Comparison of ENCODE assay signal across 8 cellular contexts in genomic region chr2:105775809-105776559, GRCh38. TPM values are rescaled to one million over a fixed set of nuclear protein-coding genes. Genes with fewer than 3 reads are reported as not detected.
DNase-seq lines count a peak whose midpoint lies in the region; ATAC-seq and TF ChIP-seq lines count a peak whose summit lies in the region.

No MANE protein-coding gene starts in this region.

- H3K4me3 Mint-ChIP-seq in activated naive CD8-positive, alpha-beta T cell treated with anti-CD3 and anti-CD28 coated beads for 36 hours, result peak overlapping the region; percentile 71
- H3K4me3 Mint-ChIP-seq in endodermal cell, result no peak overlapping the region

- H3K36me3 ChIP-seq in heart right ventricle (peaks cover 0 to 7% (median 0%) of the 10 kb centered on the region in 9 donors), endodermal cell (ENCODE audit: control insufficient read depth, insufficient read depth, low read length) (peaks cover 17% of the 10 kb centered on the region), thyroid gland (no peaks in the 10 kb centered on the region)

- intact Hi-C loops in heart right ventricle (cut with DNase I) (loop anchor here in 1 of 10 donors (10.0 kb wide), 1 partner anchor 259 kb away; no protein-coding TSS in a partner anchor), Right ventricle myocardium superior (cut with DNase I) (no loop called here), thyroid gland (cut with DNase I) (no loop called here)

- H3K27me3 ChIP-seq in heart right ventricle, result no peaks in the 10 kb centered on the region
- no peaks in the 10 kb centered on the region for H3K27me3 ChIP-seq in endodermal cell (ENCODE audit: control insufficient read depth, insufficient read depth, low read length, poor library complexity, severe bottlenecking)
- H3K27me3 ChIP-seq in thyroid gland, result no peaks in the 10 kb centered on the region

- H3K9me3 ChIP-seq in heart right ventricle (no peaks in the 10 kb centered on the region), endodermal cell (ENCODE audit: control insufficient read depth, low read length) (no peaks in the 10 kb centered on the region), thyroid gland (no peaks in the 10 kb centered on the region)

- H3K9ac ChIP-seq in endodermal cell (ENCODE audit: extremely low read depth, low read length, poor library complexity, severe bottlenecking), result no peak overlapping the region

- no peaks in the 10 kb centered on the region for H3K9me3 Mint-ChIP-seq in activated naive CD8-positive, alpha-beta T cell treated with anti-CD3 and anti-CD28 coated beads for 36 hours
- no peaks in the 10 kb centered on the region for H3K9me3 Mint-ChIP-seq in endodermal cell

- H3K36me3 Mint-ChIP-seq in activated naive CD8-positive, alpha-beta T cell treated with anti-CD3 and anti-CD28 coated beads for 36 hours, result peaks cover 36% of the 10 kb centered on the region
- H3K36me3 Mint-ChIP-seq in endodermal cell (ENCODE audit: low read depth), result peaks cover 10% of the 10 kb centered on the region

- no peak for DNase-seq in heart right ventricle
- DNase-seq in Right ventricle myocardium superior, result no peak
- DNase-seq in activated naive CD8-positive, alpha-beta T cell treated with anti-CD3 and anti-CD28 coated beads for 36 hours, result peak; percentile 43
- no peak for DNase-seq in endodermal cell
- DNase-seq in NCI-H2029 (lab: John Stamatoyannopoulos, UW), result no peak
- DNase-seq in thyroid gland, result no peak
- no peak for DNase-seq in NCI-H226

- ATAC-seq in heart right ventricle (peak in 3 of 8 donors; percentile 28 to 42 (median 41)), Right ventricle myocardium superior (ENCODE audit: poor library complexity) (no peak), HG03196 (IDR thresholded peaks at IDR 0.05; ENCODE audit: unreplicated experiment) (peak; percentile 44)

- TF ChIP-seq POLR2A in thyroid gland (IDR thresholded peaks at IDR 0.05), result no peak

- H3K4me1 Mint-ChIP-seq in activated naive CD8-positive, alpha-beta T cell treated with anti-CD3 and anti-CD28 coated beads for 36 hours, result peaks cover 92% of the 10 kb centered on the region
- peaks cover 40% of the 10 kb centered on the region for H3K4me1 Mint-ChIP-seq in endodermal cell

- H3K4me3 ChIP-seq in heart right ventricle, result peak overlapping the region in 1 of 10 donors; percentile 8
- no peak overlapping the region for H3K4me3 ChIP-seq in endodermal cell (ENCODE audit: low read length)
- H3K4me3 ChIP-seq in thyroid gland (replicated peaks in 1 of 3), result no peak overlapping the region

- whole genome bisulfite sequencing in heart right ventricle, 2 donors, result 59 to 77% methylated on average over 11 of the region's 11 CpGs
- WGBS in endodermal cell (ENCODE audit: insufficient coverage in 1 of 2, insufficient read length in 1 of 2), 2 experiments, result 96% methylated on average over 3 to 11 of the region's 11 CpGs
- WGBS in thyroid gland, 2 donors, result 78 to 87% methylated on average over 10 to 11 of the region's 11 CpGs

- H3K4me1 ChIP-seq in heart right ventricle, result peaks cover 18 to 97% (median 91%) of the 10 kb centered on the region in 9 donors
- peaks cover 8% of the 10 kb centered on the region for H3K4me1 ChIP-seq in endodermal cell (ENCODE audit: control insufficient read depth, insufficient read depth, low read length)
- peaks cover 59 to 98% of the 10 kb centered on the region in 2 donors for H3K4me1 ChIP-seq in thyroid gland

- TF ChIP-seq CTCF in heart right ventricle (IDR thresholded peaks at IDR 0.05) (no peak), endodermal cell (conservative IDR thresholded peaks at IDR 0.05) (no peak), thyroid gland (IDR thresholded peaks at IDR 0.05) (no peak)

- H3K27ac Mint-ChIP-seq in activated naive CD8-positive, alpha-beta T cell treated with anti-CD3 and anti-CD28 coated beads for 36 hours, result peak overlapping the region; percentile 93
- no peak overlapping the region for H3K27ac Mint-ChIP-seq in endodermal cell

- no peaks in the 10 kb centered on the region for H3K27me3 Mint-ChIP-seq in activated naive CD8-positive, alpha-beta T cell treated with anti-CD3 and anti-CD28 coated beads for 36 hours
- no peaks in the 10 kb centered on the region for H3K27me3 Mint-ChIP-seq in endodermal cell (ENCODE audit: insufficient read depth)

- H3K27ac ChIP-seq in heart right ventricle, result peak overlapping the region in 6 of 10 donors; percentile 6 to 73 (median 44)
- no peak overlapping the region for H3K27ac ChIP-seq in endodermal cell (ENCODE audit: low read depth, low read length)
- H3K27ac ChIP-seq in thyroid gland, result no peak overlapping the region

RNA-seq across cellular contexts. Expression of gene NCK2, which starts 31.3 kb away (rescaled TPM):
- total RNA-seq in heart right ventricle, result 10 to 100 TPM; 21.1 to 45.1 (median 29.9) TPM
- polyA plus RNA-seq in heart right ventricle, result 10 to 100 TPM; 18.5 to 20.8 TPM
- 32.3 TPM for total RNA-seq in Right ventricle myocardium superior
- 10 to 100 TPM; 76.1 to 78.1 TPM for total RNA-seq in activated naive CD8-positive, alpha-beta T cell treated with anti-CD3 and anti-CD28 coated beads for 36 hours
- 10 to 100 TPM; 58.9 to 63.8 TPM for total RNA-seq in endodermal cell
- 58.3 TPM for polyA plus RNA-seq in endodermal cell (2013, experiment 1 of 2)
- 54.9 TPM for polyA plus RNA-seq in endodermal cell (2013, experiment 2 of 2)
- total RNA-seq in thyroid gland, result 10 to 100 TPM; 46.0 to 62.6 (median 55.3) TPM

Comparison
In these comparisons a context has a peak if more than half of its experiments do, and no peak if none do; other contexts are left out.
1. H3K27ac ChIP-seq: peak in heart right ventricle (6 of 10); none in endodermal cell (single experiment) and thyroid gland (0 of 3).